In genomic region chr9:19252174-19252884, GRCh38 we compare ENCODE assay signal across 1 cellular context.
TF ChIP-seq lines count a peak whose summit lies in the region.

No MANE protein-coding gene starts in this region.

TF ChIP-seq in WTC11, 78 proteins besides CTCF, POLR2A, EP300 and RAD21 (continued from another document):
- TF ChIP-seq ZNF532 (CRISPR knock-in tag; IDR thresholded peaks at IDR 0.05; ENCODE audit: borderline replicate concordance) = no peak
- no peak for TF ChIP-seq GTF2I (CRISPR knock-in tag; conservative IDR thresholded peaks at IDR 0.05)
- TF ChIP-seq ETV6 (CRISPR knock-in tag; IDR thresholded peaks at IDR 0.05) = no peak
- no peak for TF ChIP-seq ZNF121 (CRISPR knock-in tag; IDR thresholded peaks at IDR 0.05)
- TF ChIP-seq TCF7 (CRISPR knock-in tag; IDR thresholded peaks at IDR 0.05; ENCODE audit: low read depth) = no peak
- TF ChIP-seq FOXK1 (CRISPR knock-in tag; IDR thresholded peaks at IDR 0.05) = no peak
- TF ChIP-seq ZNF317 (CRISPR knock-in tag; IDR thresholded peaks at IDR 0.05; ENCODE audit: borderline replicate concordance, low read depth) = no peak
- TF ChIP-seq NFE2L1 (CRISPR knock-in tag; IDR thresholded peaks at IDR 0.05) = no peak
- TF ChIP-seq AFF4 (CRISPR knock-in tag; IDR thresholded peaks at IDR 0.05; ENCODE audit: borderline replicate concordance) = no peak
- TF ChIP-seq TEAD1 (CRISPR knock-in tag; IDR thresholded peaks at IDR 0.05) = no peak
